11 cellular contexts compared by ENCODE assay signal in the genomic region with DNA sequence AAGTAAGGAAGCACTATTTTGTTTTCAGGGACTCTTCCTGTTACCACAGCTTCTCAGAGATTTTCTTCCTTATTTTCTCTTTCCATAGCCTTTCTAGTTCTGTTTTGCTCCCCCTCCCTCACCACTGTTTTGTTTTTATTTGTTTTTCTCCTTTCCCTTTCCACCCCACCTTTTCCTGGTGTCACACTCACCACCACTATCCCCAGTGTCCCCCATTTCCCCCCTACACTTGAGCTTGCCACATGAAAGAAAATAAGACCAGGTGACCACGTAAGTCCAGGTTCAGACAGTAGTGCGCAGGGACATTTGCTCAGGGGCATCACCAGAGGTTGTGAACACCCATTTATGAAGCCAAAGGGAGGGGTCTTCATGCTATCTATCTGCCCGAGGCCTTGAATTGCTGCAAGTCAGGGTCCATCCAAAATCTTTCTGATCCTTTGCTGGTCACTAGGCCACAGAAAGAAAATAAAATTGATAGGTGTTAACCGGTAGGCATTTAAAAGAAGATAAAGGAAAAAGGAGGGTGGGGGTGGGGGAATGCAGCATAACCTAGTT. TPM values are rescaled to one million over a fixed set of nuclear protein-coding genes. Genes with fewer than 3 reads are reported as not detected.
DNase-seq lines count a peak whose midpoint lies in the region; ATAC-seq, FAIRE-seq and TF ChIP-seq lines count a peak whose summit lies in the region.
"Had no signal": no experiment of that assay in that cellular context is flagged by ENCODE, and none has a peak within 500 bp of the region (broad histone marks: within the 10 kb centered on the region; RNA-seq: fewer than 3 reads in every experiment).

No MANE protein-coding gene starts in this region.

- no peak for TF ChIP-seq RAD21 in neural cell (conservative IDR thresholded peaks at IDR 0.05)

- no peak for ATAC-seq in activated CD4-positive, alpha-beta T cell treated with anti-CD3 and anti-CD28 coated beads for 36 hours
- no peak for ATAC-seq in activated naive CD4-positive, alpha-beta T cell treated with anti-CD3 and anti-CD28 coated beads, Interleukin-2, amount 50 U/mL, for 72 hours
- no peak for ATAC-seq in GM21528 (IDR thresholded peaks at IDR 0.05; ENCODE audit: low FRiP score, unreplicated experiment)

- no peak overlapping the region for H3K4me2 ChIP-seq in neural cell (ENCODE audit: low read length)
- H3K4me2 ChIP-seq: KMS-11 had no signal

- no peaks in the 10 kb centered on the region for H3K9me3 ChIP-seq in neural cell (ENCODE audit: low read length)

- peak; percentile 89 for FAIRE-seq in GM19239 (lab: Jason Lieb, UNC)

- H3K9me2 ChIP-seq in neural cell (ENCODE audit: insufficient read depth, low read length) = no peaks in the 10 kb centered on the region

- H4K20me1 ChIP-seq in neural cell (ENCODE audit: insufficient read depth) = no peaks in the 10 kb centered on the region

- H3F3A ChIP-seq in neural cell (ENCODE audit: insufficient read depth, low read length, poor library complexity, severe bottlenecking) = no peaks in the 10 kb centered on the region

- H3K9ac ChIP-seq in neural cell (ENCODE audit: low read length) = no peak overlapping the region
- H3K9ac ChIP-seq: KMS-11 had no signal

- peak overlapping the region; percentile 75 for H3K27ac Mint-ChIP-seq in activated CD4-positive, alpha-beta T cell treated with anti-CD3 and anti-CD28 coated beads for 36 hours
- peak overlapping the region; percentile 94 to 100 for H3K27ac Mint-ChIP-seq in activated naive CD4-positive, alpha-beta T cell treated with anti-CD3 and anti-CD28 coated beads, Interleukin-2, amount 50 U/mL, for 72 hours

- no peak for TF ChIP-seq CTCF in neural cell (IDR thresholded peaks at IDR 0.05; ENCODE audit: poor library complexity, severe bottlenecking)

- H3K36me3 ChIP-seq in neural cell (ENCODE audit: insufficient read depth, low read length) = no peaks in the 10 kb centered on the region
- H3K36me3 ChIP-seq: brain microvascular endothelial cell had no signal

- H3K4me3 ChIP-seq in neural cell (ENCODE audit: low read length) = no peak overlapping the region

- CTCF ChIA-PET in activated CD4-positive, alpha-beta T cell treated with anti-CD3 and anti-CD28 coated beads for 36 hours (lab: Charles Lee) = interaction anchor here (0.6 to 0.7 kb wide), 2 partner anchors 10 to 12 kb away, joined by 3 read pairs; no protein-coding TSS in a partner anchor

- H3K4me1 Mint-ChIP-seq in activated CD4-positive, alpha-beta T cell treated with anti-CD3 and anti-CD28 coated beads for 36 hours = peaks cover 63% of the 10 kb centered on the region

- TF ChIP-seq EP300 in neural cell (conservative IDR thresholded peaks at IDR 0.05; ENCODE audit: poor library complexity, severe bottlenecking) = no peak

- H3K36me3 Mint-ChIP-seq in activated CD4-positive, alpha-beta T cell treated with anti-CD3 and anti-CD28 coated beads for 36 hours (ENCODE audit: low read depth) = peaks cover 31% of the 10 kb centered on the region
- peaks cover 45 to 60% of the 10 kb centered on the region in 2 donors for H3K36me3 Mint-ChIP-seq in activated naive CD4-positive, alpha-beta T cell treated with anti-CD3 and anti-CD28 coated beads, Interleukin-2, amount 50 U/mL, for 72 hours

- H3K79me2 ChIP-seq in neural cell (replicated peaks; ENCODE audit: insufficient read depth, low read length) = no peaks in the 10 kb centered on the region

- H3K4me3 Mint-ChIP-seq in activated CD4-positive, alpha-beta T cell treated with anti-CD3 and anti-CD28 coated beads for 36 hours = peak overlapping the region; percentile 99

- peaks cover 31% of the 10 kb centered on the region for H3K27me3 ChIP-seq in neural cell (ENCODE audit: insufficient read depth, low read depth, low read length)
- H3K27me3 ChIP-seq: brain microvascular endothelial cell had no signal

- intact Hi-C loops in activated CD4-positive, alpha-beta T cell treated with anti-CD3 and anti-CD28 coated beads for 36 hours (cut with DNase I, micrococcal nuclease) = loop anchor here (5.0 kb wide), 6 partner anchors 48 to 1153 kb away; a partner anchor contains a TSS

- no peaks in the 10 kb centered on the region for H3K27me3 Mint-ChIP-seq in activated CD4-positive, alpha-beta T cell treated with anti-CD3 and anti-CD28 coated beads for 36 hours

- H2AFZ ChIP-seq in neural cell (ENCODE audit: low read depth, low read length) = no peak overlapping the region

- POLR2A ChIA-PET in activated CD4-positive, alpha-beta T cell treated with anti-CD3 and anti-CD28 coated beads for 36 hours (lab: Charles Lee) = interaction anchor here (0.6 kb wide), 1 partner anchor 51 kb away, joined by 3 read pairs; no protein-coding TSS in a partner anchor

- no peak for DNase-seq in activated CD4-positive, alpha-beta T cell treated with anti-CD3 and anti-CD28 coated beads for 36 hours
- no peak for DNase-seq in activated CD4-positive, alpha-beta T cell treated with anti-CD3 and anti-CD28 coated beads, Interleukin-2, amount 50 U/mL, for 4 hours
- DNase-seq in GM19239 (ENCODE audit: insufficient read length, low spot score) (no peak), GOT3 (lab: John Stamatoyannopoulos, UW) (no peak)
- no peak for DNase-seq in activated naive CD4-positive, alpha-beta T cell treated with anti-CD3 and anti-CD28 coated beads, Interleukin-2, amount 50 U/mL, for 72 hours (ENCODE audit: low spot score in 2 of 2)
- no peak for DNase-seq in stimulated activated CD4-positive, alpha-beta T cell treated with anti-CD3 and anti-CD28 coated beads, Interleukin-4, amount 100 ng/mL, for 1 hour
- DNase-seq: brain microvascular endothelial cell; stimulated activated naive CD4-positive, alpha-beta T cell had no signal

- peaks cover 11% of the 10 kb centered on the region for H3K9me3 Mint-ChIP-seq in activated CD4-positive, alpha-beta T cell treated with anti-CD3 and anti-CD28 coated beads for 36 hours (ENCODE audit: low read depth)
- peaks cover 2 to 14% of the 10 kb centered on the region in 2 donors for H3K9me3 Mint-ChIP-seq in activated naive CD4-positive, alpha-beta T cell treated with anti-CD3 and anti-CD28 coated beads, Interleukin-2, amount 50 U/mL, for 72 hours

- peak overlapping the region; percentile 73 for H3K27ac ChIP-seq in neural cell (ENCODE audit: low read length)
- H3K27ac ChIP-seq: brain microvascular endothelial cell, KMS-11 had no signal

TF ChIP-seq in neural cell, 6 proteins besides CTCF, POLR2A, EP300 and RAD21:
- TF ChIP-seq SMC3 (conservative IDR thresholded peaks at IDR 0.05; ENCODE audit: poor library complexity) = no peak

RNA-seq across cellular contexts. Expression of a gene that starts 1.4 kb away (rescaled TPM):
- 100 to 1,000 TPM; 101 to 113 TPM for total RNA-seq in activated CD4-positive, alpha-beta T cell treated with anti-CD3 and anti-CD28 coated beads for 36 hours
- total RNA-seq in activated naive CD4-positive, alpha-beta T cell treated with anti-CD3 and anti-CD28 coated beads, Interleukin-2, amount 50 U/mL, for 72 hours = 100 to 1,000 TPM in 1 of 2 donors, 10 to 100 TPM in 1; 94.3 to 111 TPM
- polyA plus RNA-seq in neural cell = 36.8 and 66.9 TPM in 2 replicates
- 41.6 and 52.3 TPM in 2 replicates for polyA minus RNA-seq in neural cell
